2 cellular contexts compared by ENCODE assay signal in the genomic region with DNA sequence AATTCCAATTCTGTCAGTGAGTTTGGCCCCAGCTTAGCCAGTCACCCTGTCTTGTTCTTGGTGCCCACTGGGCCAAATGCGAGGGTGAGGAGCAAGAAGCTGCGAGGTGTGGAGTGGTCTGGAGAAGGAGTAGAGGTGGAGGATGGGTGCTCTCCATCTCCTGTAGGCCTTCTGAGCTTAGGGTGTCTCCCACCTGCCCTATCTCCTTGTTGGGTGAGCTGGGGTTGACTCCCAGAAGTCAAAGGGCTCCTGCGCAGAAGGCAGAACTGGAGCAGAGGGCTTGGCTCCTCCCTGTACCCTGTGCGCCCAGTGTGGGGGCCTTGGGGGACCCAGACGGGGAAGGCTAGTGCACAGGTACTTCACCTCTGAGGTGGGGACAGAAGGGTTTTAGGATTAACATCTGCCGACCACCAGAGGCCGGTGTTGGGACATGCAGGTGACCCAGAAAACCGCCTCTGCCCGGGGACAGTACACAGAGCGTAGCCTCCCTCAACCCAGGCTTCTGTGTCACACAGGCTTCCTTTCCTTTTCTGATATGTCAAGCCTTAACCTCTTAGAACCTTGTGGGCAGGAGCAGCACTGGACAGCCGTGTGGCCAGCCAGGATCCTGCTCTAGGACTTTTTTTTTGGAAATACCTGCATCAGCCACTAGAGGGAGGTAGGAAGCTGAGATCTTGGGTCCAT.
A peak's percentile ranks its signal among the peaks of the same experiment; 100 is the strongest.
TF ChIP-seq lines count a peak whose summit lies in the region.

No MANE protein-coding gene starts in this region.

TF ChIP-seq in HCT116, 20 proteins besides CTCF, POLR2A, EP300 and RAD21:
- TF ChIP-seq, protein P1, sequence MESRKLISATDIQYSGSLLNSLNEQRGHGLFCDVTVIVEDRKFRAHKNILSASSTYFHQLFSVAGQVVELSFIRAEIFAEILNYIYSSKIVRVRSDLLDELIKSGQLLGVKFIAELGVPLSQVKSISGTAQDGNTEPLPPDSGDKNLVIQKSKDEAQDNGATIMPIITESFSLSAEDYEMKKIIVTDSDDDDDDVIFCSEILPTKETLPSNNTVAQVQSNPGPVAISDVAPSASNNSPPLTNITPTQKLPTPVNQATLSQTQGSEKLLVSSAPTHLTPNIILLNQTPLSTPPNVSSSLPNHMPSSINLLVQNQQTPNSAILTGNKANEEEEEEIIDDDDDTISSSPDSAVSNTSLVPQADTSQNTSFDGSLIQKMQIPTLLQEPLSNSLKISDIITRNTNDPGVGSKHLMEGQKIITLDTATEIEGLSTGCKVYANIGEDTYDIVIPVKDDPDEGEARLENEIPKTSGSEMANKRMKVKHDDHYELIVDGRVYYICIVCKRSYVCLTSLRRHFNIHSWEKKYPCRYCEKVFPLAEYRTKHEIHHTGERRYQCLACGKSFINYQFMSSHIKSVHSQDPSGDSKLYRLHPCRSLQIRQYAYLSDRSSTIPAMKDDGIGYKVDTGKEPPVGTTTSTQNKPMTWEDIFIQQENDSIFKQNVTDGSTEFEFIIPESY (IDR thresholded peaks at IDR 0.05; ENCODE audit: extremely low read depth, insufficient replicate concordance, low read length), result no peak
- TF ChIP-seq POLR2AphosphoS5 (IDR thresholded peaks at IDR 0.05; ENCODE audit: low read depth, low read length), result no peak
- TF ChIP-seq EGR1 (IDR thresholded peaks at IDR 0.05; ENCODE audit: low read depth), result no peak
- no peak for TF ChIP-seq EZH2 (IDR thresholded peaks at IDR 0.05)
- TF ChIP-seq CEBPB (IDR thresholded peaks at IDR 0.05; ENCODE audit: low read depth), result no peak
- TF ChIP-seq ZNF274 (IDR thresholded peaks at IDR 0.05; ENCODE audit: low read depth, low read length), result no peak
- no peak for TF ChIP-seq SRF (IDR thresholded peaks at IDR 0.05; ENCODE audit: low read depth)
- no peak for TF ChIP-seq ATF3 (IDR thresholded peaks at IDR 0.05)
- no peak for TF ChIP-seq SIN3A (IDR thresholded peaks at IDR 0.05; ENCODE audit: low read depth)
- TF ChIP-seq, protein P2, sequence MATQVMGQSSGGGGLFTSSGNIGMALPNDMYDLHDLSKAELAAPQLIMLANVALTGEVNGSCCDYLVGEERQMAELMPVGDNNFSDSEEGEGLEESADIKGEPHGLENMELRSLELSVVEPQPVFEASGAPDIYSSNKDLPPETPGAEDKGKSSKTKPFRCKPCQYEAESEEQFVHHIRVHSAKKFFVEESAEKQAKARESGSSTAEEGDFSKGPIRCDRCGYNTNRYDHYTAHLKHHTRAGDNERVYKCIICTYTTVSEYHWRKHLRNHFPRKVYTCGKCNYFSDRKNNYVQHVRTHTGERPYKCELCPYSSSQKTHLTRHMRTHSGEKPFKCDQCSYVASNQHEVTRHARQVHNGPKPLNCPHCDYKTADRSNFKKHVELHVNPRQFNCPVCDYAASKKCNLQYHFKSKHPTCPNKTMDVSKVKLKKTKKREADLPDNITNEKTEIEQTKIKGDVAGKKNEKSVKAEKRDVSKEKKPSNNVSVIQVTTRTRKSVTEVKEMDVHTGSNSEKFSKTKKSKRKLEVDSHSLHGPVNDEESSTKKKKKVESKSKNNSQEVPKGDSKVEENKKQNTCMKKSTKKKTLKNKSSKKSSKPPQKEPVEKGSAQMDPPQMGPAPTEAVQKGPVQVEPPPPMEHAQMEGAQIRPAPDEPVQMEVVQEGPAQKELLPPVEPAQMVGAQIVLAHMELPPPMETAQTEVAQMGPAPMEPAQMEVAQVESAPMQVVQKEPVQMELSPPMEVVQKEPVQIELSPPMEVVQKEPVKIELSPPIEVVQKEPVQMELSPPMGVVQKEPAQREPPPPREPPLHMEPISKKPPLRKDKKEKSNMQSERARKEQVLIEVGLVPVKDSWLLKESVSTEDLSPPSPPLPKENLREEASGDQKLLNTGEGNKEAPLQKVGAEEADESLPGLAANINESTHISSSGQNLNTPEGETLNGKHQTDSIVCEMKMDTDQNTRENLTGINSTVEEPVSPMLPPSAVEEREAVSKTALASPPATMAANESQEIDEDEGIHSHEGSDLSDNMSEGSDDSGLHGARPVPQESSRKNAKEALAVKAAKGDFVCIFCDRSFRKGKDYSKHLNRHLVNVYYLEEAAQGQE (IDR thresholded peaks at IDR 0.05; ENCODE audit: low read depth), result no peak

TF ChIP-seq in H1, 55 proteins besides CTCF, POLR2A, EP300 and RAD21:
- TF ChIP-seq KDM4A (IDR thresholded peaks at IDR 0.05; ENCODE audit: low read depth, low read length, severe bottlenecking) (peak; percentile 33), SP1 (IDR thresholded peaks at IDR 0.05; ENCODE audit: low read depth, low read length) (no peak)
